Comparison of ENCODE assay signal across 8 cellular contexts in the genomic region with DNA sequence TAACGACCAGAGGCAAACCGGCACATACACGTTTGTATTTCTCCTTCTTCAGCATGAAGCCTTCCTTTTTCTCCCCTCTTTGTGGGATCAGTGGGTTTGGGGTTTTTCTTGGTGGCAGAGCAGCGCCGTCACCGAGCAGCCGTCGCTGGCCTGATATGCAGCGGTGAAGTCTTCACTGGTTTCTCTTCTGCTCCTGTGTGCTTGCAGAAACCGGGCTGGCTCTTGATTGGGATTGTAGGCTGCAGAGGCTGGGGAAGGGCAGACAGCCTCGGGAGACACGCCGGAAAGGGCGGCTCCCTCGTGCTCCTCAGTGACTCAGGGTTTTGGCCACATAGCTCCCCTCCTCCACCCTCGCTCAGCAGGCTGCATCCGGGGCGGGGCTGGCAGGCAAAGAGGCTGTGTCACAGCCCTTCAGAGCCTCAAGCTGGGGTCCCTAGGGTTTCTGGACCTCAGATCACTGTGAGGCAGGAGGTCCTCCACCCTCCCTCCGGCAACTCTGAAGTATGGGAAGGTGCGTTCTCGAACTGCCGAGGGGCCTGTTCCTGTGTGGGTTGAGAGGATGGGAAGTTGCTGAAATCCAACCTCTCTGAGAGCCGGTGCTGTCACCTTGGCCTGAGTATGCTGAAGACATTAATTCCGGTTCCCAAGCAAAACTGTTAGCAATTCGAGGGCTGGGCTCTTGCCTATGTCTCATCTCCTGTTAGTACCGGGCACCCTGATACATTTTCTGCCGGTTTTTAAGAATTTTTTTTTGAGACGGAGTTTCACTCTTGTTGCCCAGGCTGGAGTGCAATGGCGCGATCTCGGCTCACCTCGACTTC.
DNase-seq lines count a peak whose midpoint lies in the region; ATAC-seq, FAIRE-seq and TF ChIP-seq lines count a peak whose summit lies in the region.

No MANE protein-coding gene starts in this region.

- H3K4me1 ChIP-seq in RWPE2 (ENCODE audit: insufficient read depth, poor library complexity, severe bottlenecking) (peaks cover 7% of the 10 kb centered on the region), parathyroid adenoma (peaks cover 3% of the 10 kb centered on the region), tibial artery (peaks cover 8 to 30% (median 16%) of the 10 kb centered on the region in 4 donors)

- DNase-seq in D341Med (ENCODE audit: low spot score) (peak; percentile 94), HTR-8/SVneo (ENCODE audit: insufficient read length, low spot score) (peak; percentile 95), RWPE2 (ENCODE audit: low spot score) (peak; percentile 92), globus pallidus (ENCODE audit: low spot score) (peak; percentile 56), tibial artery (peak; percentile 97)
- DNase-seq in activated effector memory CD4-positive, alpha-beta T cell treated with Interleukin-2 at 50 U/mL for 16 hours = peak; percentile 89

- no peaks in the 10 kb centered on the region for H3K9me3 ChIP-seq in RWPE2 (ENCODE audit: severe bottlenecking)
- H3K9me3 ChIP-seq in parathyroid adenoma (ENCODE audit: control insufficient read depth, low read length) = no peaks in the 10 kb centered on the region
- H3K9me3 ChIP-seq in tibial artery = no peaks in the 10 kb centered on the region

- ATAC-seq in GM21390 (IDR thresholded peaks at IDR 0.05; ENCODE audit: unreplicated experiment) (peak; percentile 79), RWPE2 (ENCODE audit: low read depth) (peak; percentile 98)

- no peaks in the 10 kb centered on the region for H3K27me3 ChIP-seq in RWPE2 (ENCODE audit: insufficient read depth, poor library complexity, severe bottlenecking)
- no peaks in the 10 kb centered on the region for H3K27me3 ChIP-seq in parathyroid adenoma (ENCODE audit: control insufficient read depth, insufficient read depth, low read length)
- H3K27me3 ChIP-seq in tibial artery = no peaks in the 10 kb centered on the region

- H3K36me3 ChIP-seq in RWPE2 (ENCODE audit: low read depth) (peaks cover 25% of the 10 kb centered on the region), parathyroid adenoma (ENCODE audit: control insufficient read depth, insufficient read depth, low read length) (no peaks in the 10 kb centered on the region), tibial artery (peaks cover 0 to 17% (median 17%) of the 10 kb centered on the region in 3 donors)

- TF ChIP-seq CTCF in RWPE2 (IDR thresholded peaks at IDR 0.05; ENCODE audit: poor library complexity, severe bottlenecking) = no peak
- TF ChIP-seq CTCF in parathyroid adenoma (IDR thresholded peaks at IDR 0.05) = no peak
- no peak for TF ChIP-seq CTCF in tibial artery (IDR thresholded peaks at IDR 0.05)

- H3K9ac ChIP-seq in parathyroid adenoma = no peak overlapping the region

- H3K4me3 ChIP-seq in RWPE2 (ENCODE audit: severe bottlenecking) (peak overlapping the region; percentile 35), parathyroid adenoma (ENCODE audit: low read depth, low read length) (peak overlapping the region; percentile 0), tibial artery (peak overlapping the region; percentile 51 to 62)

- H3K79me2 ChIP-seq in parathyroid adenoma = no peaks in the 10 kb centered on the region

- peak overlapping the region; percentile 62 for H2AFZ ChIP-seq in parathyroid adenoma

- peak overlapping the region; percentile 25 for H3K4me2 ChIP-seq in parathyroid adenoma (ENCODE audit: low read length)

- FAIRE-seq in HTR-8/SVneo (lab: Jason Lieb, UNC) = peak; percentile 75

- intact Hi-C loops in tibial artery (cut with DNase I; ENCODE audit: low total_unique reads) = no loop called here

- H3K27ac ChIP-seq in RWPE2 (ENCODE audit: poor library complexity, severe bottlenecking) (peak overlapping the region; percentile 88), parathyroid adenoma (peak overlapping the region; percentile 59), tibial artery (peak overlapping the region; percentile 88)

Comparison
In these comparisons a context has a peak if more than half of its experiments do, and no peak if none do; other contexts are left out.
1. Peak in every context shown above with its lines: DNase-seq, ATAC-seq, H3K4me3 ChIP-seq and H3K27ac ChIP-seq.
2. H3K4me3 ChIP-seq: peak in every context shown above with its lines; median percentile 56 in tibial artery; 35 in RWPE2; 0 in parathyroid adenoma.